Comparison of ENCODE assay signal across 8 cellular contexts in the genomic region with DNA sequence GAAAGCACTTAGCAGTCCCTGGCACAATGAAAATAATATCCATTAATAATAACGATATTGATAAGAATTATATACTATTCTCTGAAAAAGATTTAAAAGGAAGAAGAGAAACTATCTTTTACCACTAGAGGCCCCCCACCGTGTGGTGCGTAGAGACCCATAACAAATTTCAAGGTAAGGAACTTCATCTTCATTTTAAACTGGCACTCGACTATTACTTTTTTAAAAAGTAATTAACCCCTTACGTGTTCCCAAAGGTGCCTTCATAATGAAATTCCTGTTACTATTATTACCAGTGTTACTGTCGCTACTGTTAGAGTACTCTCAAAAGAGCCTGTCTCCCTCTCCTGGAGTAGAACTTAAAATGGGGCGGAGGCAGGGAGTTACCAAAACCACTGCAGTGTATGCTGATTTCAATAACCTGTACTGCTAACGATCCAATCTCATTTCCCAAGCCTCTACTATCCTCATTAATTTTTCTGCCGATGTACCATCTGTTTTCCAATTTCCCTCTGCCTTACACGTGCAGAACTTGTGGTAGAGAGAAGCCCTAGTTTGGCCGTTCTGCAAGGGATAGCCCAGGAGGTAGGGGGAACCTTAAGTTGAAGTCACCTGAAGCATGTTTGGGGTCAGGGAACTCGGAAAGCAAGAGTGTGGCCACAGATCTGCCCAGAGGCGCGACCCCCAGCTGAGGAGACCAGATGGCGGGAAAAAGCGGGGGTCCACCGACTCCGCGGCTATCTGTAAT. TPM values are rescaled to one million over a fixed set of nuclear protein-coding genes. Genes with fewer than 3 reads are reported as not detected.
DNase-seq lines count a peak whose midpoint lies in the region; ATAC-seq and TF ChIP-seq lines count a peak whose summit lies in the region.

No MANE protein-coding gene starts in this region.

- DNase-seq in GM10266 (ENCODE audit: extremely low spot score) (peak; percentile 13), HCEC 1CT (peak; percentile 16), RWPE1 (ENCODE audit: low spot score) (no peak), NCI-H1105 treated with DMSO at 0.1 percent for 48 hours (lab: John Stamatoyannopoulos, UW) (no peak), A172 (ENCODE audit: low spot score) (no peak)

- peak overlapping the region; percentile 81 for H3K27ac ChIP-seq in RWPE1
- no peak overlapping the region for H3K27ac ChIP-seq in duodenal mucosa (ENCODE audit: low read depth, low read length)

- peak overlapping the region; percentile 98 to 100 (median 99) for H3K4me3 Mint-ChIP-seq in nephron

- ATAC-seq in GM21367 (IDR thresholded peaks at IDR 0.05; ENCODE audit: unreplicated experiment), result no peak

- H3K4me3 ChIP-seq in duodenal mucosa (ENCODE audit: low read depth in 1 of 2, low read length in 2 of 2), result peak overlapping the region; percentile 65 to 76

- H3K36me3 ChIP-seq in duodenal mucosa (ENCODE audit: control insufficient read depth in 1 of 2, insufficient read depth in 2 of 2, low read length in 2 of 2), result no peaks in the 10 kb centered on the region

- H3K9me3 Mint-ChIP-seq in nephron, result no peaks in the 10 kb centered on the region

- POLR2A ChIA-PET in RWPE1 (lab: Yijun Ruan, JAX; ENCODE audit: low non-redundant PET), result no interaction called here

- peaks cover 44% of the 10 kb centered on the region for H3K4me1 Mint-ChIP-seq in nephron

- no peaks in the 10 kb centered on the region for H3K27me3 ChIP-seq in duodenal mucosa (ENCODE audit: control insufficient read depth in 1 of 2, insufficient read depth in 2 of 2, low read length in 2 of 2)

- H3K27me3 Mint-ChIP-seq in nephron (ENCODE audit: low read depth), result peaks cover 3% of the 10 kb centered on the region

- H3K9ac ChIP-seq in duodenal mucosa (ENCODE audit: low read depth in 1 of 2, low read length in 2 of 2), result peak overlapping the region in 1 of 2 donors; percentile 61

- peak overlapping the region; percentile 84 to 91 (median 89) for H3K27ac Mint-ChIP-seq in nephron

- CTCF ChIA-PET in RWPE1 (lab: Yijun Ruan, JAX), result interaction anchor here (0.6 kb wide), 1 partner anchor 168 kb away, joined by 4 read pairs; no protein-coding TSS in a partner anchor

- peak; percentile 20 for TF ChIP-seq CTCF in GM10266 (IDR thresholded peaks at IDR 0.05; ENCODE audit: control insufficient read depth, insufficient read depth, low read depth, missing control alignments)
- TF ChIP-seq CTCF in RWPE1 (conservative IDR thresholded peaks at IDR 0.05; ENCODE audit: low read depth), result peak; percentile 41
- peak; percentile 36 to 52 (median 46) for TF ChIP-seq CTCF in nephron (IDR thresholded peaks at IDR 0.05; ENCODE audit: unreplicated experiment in 3 of 3)

- H3K36me3 Mint-ChIP-seq in nephron (ENCODE audit: low read depth), result no peaks in the 10 kb centered on the region

- H3K4me1 ChIP-seq in duodenal mucosa (ENCODE audit: control insufficient read depth in 1 of 2, insufficient read depth in 2 of 2, low read length in 2 of 2), result peaks cover 0 to 3% of the 10 kb centered on the region in 2 donors

- no peaks in the 10 kb centered on the region for H3K9me3 ChIP-seq in duodenal mucosa (ENCODE audit: control insufficient read depth in 1 of 2, low read length in 2 of 2)

RNA-seq across cellular contexts. Expression of a gene that starts 0.8 kb away (rescaled TPM):
- 10.0 and 14.5 TPM in 2 replicates for total RNA-seq in A172 (2014; rRNA removed; shearing (Covaris generic))

Comparison
In these comparisons a context has a peak if more than half of its experiments do, and no peak if none do; other contexts are left out.
1. DNase-seq: peak in GM10266 (single experiment) and HCEC 1CT (single experiment); none in RWPE1 (single experiment), NCI-H1105 treated with DMSO at 0.1 percent for 48 hours (single experiment) and A172 (single experiment).
2. Peak in every context shown above with its lines, with median percentiles within 50 percentile points of each other: CTCF ChIP-seq.